ENCODE assay signal across 25 cellular contexts in genomic region chr14:97390031-97390729, GRCh38.
DNase-seq lines count a peak whose midpoint lies in the region; ATAC-seq and TF ChIP-seq lines count a peak whose summit lies in the region.
"Had no signal": no experiment of that assay in that cellular context is flagged by ENCODE, and none has a peak within 500 bp of the region (broad histone marks: within the 10 kb centered on the region; RNA-seq: fewer than 3 reads in every experiment).

No MANE protein-coding gene starts in this region.

- H3K4me3 ChIP-seq in mammary epithelial cell (replicated peaks in 1 of 3; ENCODE audit: insufficient read depth in 1 of 3, low read depth in 2 of 3, low read length in 3 of 3) (no peak overlapping the region), neural cell (ENCODE audit: low read length) (no peak overlapping the region), gastrocnemius medialis (no peak overlapping the region)
- H3K4me3 ChIP-seq: SJCRH30 had no signal

- no peak for TF ChIP-seq POLR2A in gastrocnemius medialis (IDR thresholded peaks at IDR 0.05)

- no peaks in the 10 kb centered on the region for H3K27me3 Mint-ChIP-seq in MCF 10A (ENCODE audit: insufficient read depth, unreplicated experiment)

- no peaks in the 10 kb centered on the region for H3K9me2 ChIP-seq in neural cell (ENCODE audit: insufficient read depth, low read length)

- H3K4me1 ChIP-seq in mammary epithelial cell (ENCODE audit: insufficient read depth, low read length) = no peaks in the 10 kb centered on the region
- H3K4me1 ChIP-seq in gastrocnemius medialis = no peaks in the 10 kb centered on the region
- H3K4me1 ChIP-seq: SJCRH30 had no signal

- intact Hi-C loops in MCF 10A (cut with micrococcal nuclease) (no loop called here), mammary epithelial cell (cut with micrococcal nuclease) (no loop called here), left ventricle myocardium superior (cut with micrococcal nuclease) (no loop called here), gastrocnemius medialis (cut with DNase I; ENCODE audit: low total_unique reads) (no loop called here)

- H3K9ac ChIP-seq in mammary epithelial cell (ENCODE audit: insufficient read depth, low read length) (no peak overlapping the region), neural cell (ENCODE audit: low read length) (no peak overlapping the region)

- H3K27ac Mint-ChIP-seq in MCF 10A (ENCODE audit: low read depth, unreplicated experiment) = no peak overlapping the region
- H3K27ac Mint-ChIP-seq: B cell; CD8-positive, alpha-beta T cell had no signal

- H4K20me1 ChIP-seq in mammary epithelial cell (ENCODE audit: insufficient read depth, low read length) (no peaks in the 10 kb centered on the region), neural cell (ENCODE audit: insufficient read depth) (no peaks in the 10 kb centered on the region)

- H3K27me3 ChIP-seq in mammary epithelial cell (ENCODE audit: insufficient read depth, low read length) (no peaks in the 10 kb centered on the region), neural cell (ENCODE audit: insufficient read depth, low read depth, low read length) (no peaks in the 10 kb centered on the region), gastrocnemius medialis (no peaks in the 10 kb centered on the region)
- H3K27me3 ChIP-seq: SJCRH30 had no signal

- TF ChIP-seq CTCF in MCF 10A (IDR thresholded peaks at IDR 0.05; ENCODE audit: unreplicated experiment) = no peak
- TF ChIP-seq CTCF in mammary epithelial cell (conservative IDR thresholded peaks at IDR 0.05 in 1 of 2, IDR thresholded peaks at IDR 0.05 in 1 of 2; ENCODE audit: extremely low read depth in 1 of 2, insufficient read depth in 1 of 2, low read depth in 1 of 2, low read length in 2 of 2) = no peak
- TF ChIP-seq CTCF in neural cell (IDR thresholded peaks at IDR 0.05; ENCODE audit: poor library complexity, severe bottlenecking) = no peak
- no peak for TF ChIP-seq CTCF in gastrocnemius medialis (IDR thresholded peaks at IDR 0.05 in 4 of 5, conservative IDR thresholded peaks at IDR 0.05 in 1 of 5)
- TF ChIP-seq CTCF in GM10266 (IDR thresholded peaks at IDR 0.05; ENCODE audit: control insufficient read depth, insufficient read depth, low read depth, missing control alignments) = no peak

- dilution Hi-C loops in mammary epithelial cell (cut with HindIII; ENCODE audit: low sequenced_read_pairs) = no loop called here

- CTCF ChIA-PET in MCF 10A (lab: Yijun Ruan, JAX) = interaction anchor here (0.6 kb wide), 1 partner anchor 281 kb away, joined by 3 read pairs; no protein-coding TSS in a partner anchor
- CTCF ChIA-PET in mammary epithelial cell (lab: Charles Lee; ENCODE audit: low non-redundant PET) = no interaction called here

- H3K9me3 Mint-ChIP-seq in MCF 10A (ENCODE audit: unreplicated experiment) = no peaks in the 10 kb centered on the region
- H3K9me3 Mint-ChIP-seq: CD8-positive, alpha-beta T cell had no signal

- ATAC-seq in left ventricle myocardium superior = peak; percentile 84
- ATAC-seq in gastrocnemius medialis = peak; percentile 24 to 52
- ATAC-seq: CD8-positive, alpha-beta T cell; HCT116 had no signal

- WGBS in mammary epithelial cell (ENCODE audit: low coverage, missing lambda C conversion rate) = 63% methylated on average over 5 of the region's 5 CpGs

- H2AFZ ChIP-seq in mammary epithelial cell (ENCODE audit: low read depth, low read length) (no peak overlapping the region), neural cell (ENCODE audit: low read depth, low read length) (no peak overlapping the region)

- TF ChIP-seq RAD21 in neural cell (conservative IDR thresholded peaks at IDR 0.05) = no peak

- H3K36me3 ChIP-seq in mammary epithelial cell (ENCODE audit: insufficient read depth, low read length) = no peaks in the 10 kb centered on the region
- no peaks in the 10 kb centered on the region for H3K36me3 ChIP-seq in neural cell (ENCODE audit: insufficient read depth, low read length)
- H3K36me3 ChIP-seq in gastrocnemius medialis = no peaks in the 10 kb centered on the region
- H3K36me3 ChIP-seq: SJCRH30 had no signal

- peak; percentile 10 for DNase-seq in MCF 10A (ENCODE audit: unreplicated experiment)
- no peak for DNase-seq in mammary epithelial cell
- no peak for DNase-seq in left ventricle myocardium superior
- DNase-seq in gastrocnemius medialis = peak; percentile 11 to 16
- no peak for DNase-seq in HK-2 (ENCODE audit: unreplicated experiment)
- no peak for DNase-seq in NCI-H2081 (lab: John Stamatoyannopoulos, UW)
- no peak for DNase-seq in GM10266 (ENCODE audit: extremely low spot score)
- DNase-seq: CD8-positive, alpha-beta T cell; DMS 273 treated with DMSO at 0.1 percent for 48 hours; DMS79; EL; GDM1; NCI-H1092 treated with DMSO at 0.1 percent for 48 hours; NCI-H1436; NCI-H187; NCI-H2171 treated with DMSO at 0.1 percent for 48 hours; NCI-H345; NCI-H524; NCI-H774; SJCRH30 had no signal

- H3K79me2 ChIP-seq in mammary epithelial cell (ENCODE audit: insufficient read depth, low read length) = no peaks in the 10 kb centered on the region
- no peaks in the 10 kb centered on the region for H3K79me2 ChIP-seq in neural cell (replicated peaks; ENCODE audit: insufficient read depth, low read length)

- POLR2A ChIA-PET in MCF 10A (lab: Yijun Ruan, JAX) = no interaction called here

- H3K4me2 ChIP-seq in mammary epithelial cell (ENCODE audit: insufficient read depth, low read depth, low read length) (no peak overlapping the region), neural cell (ENCODE audit: low read length) (no peak overlapping the region)

- no peak overlapping the region for H3K4me3 Mint-ChIP-seq in MCF 10A (ENCODE audit: unreplicated experiment)
- H3K4me3 Mint-ChIP-seq: B cell; CD8-positive, alpha-beta T cell had no signal

- TF ChIP-seq EP300 in neural cell (conservative IDR thresholded peaks at IDR 0.05; ENCODE audit: poor library complexity, severe bottlenecking) = no peak

- H3K36me3 Mint-ChIP-seq in MCF 10A (ENCODE audit: insufficient read depth, unreplicated experiment) = no peaks in the 10 kb centered on the region
- H3K36me3 Mint-ChIP-seq: CD8-positive, alpha-beta T cell had no signal

- H3F3A ChIP-seq in neural cell (ENCODE audit: insufficient read depth, low read length, poor library complexity, severe bottlenecking) = peaks cover 5% of the 10 kb centered on the region

- H3K4me1 Mint-ChIP-seq in MCF 10A (ENCODE audit: insufficient read depth, unreplicated experiment) = no peaks in the 10 kb centered on the region
- H3K4me1 Mint-ChIP-seq: B cell had no signal

- H3K9me3 ChIP-seq in mammary epithelial cell (replicated peaks; ENCODE audit: insufficient read depth, low read length) (peaks cover 17% of the 10 kb centered on the region), neural cell (ENCODE audit: low read length) (no peaks in the 10 kb centered on the region), gastrocnemius medialis (no peaks in the 10 kb centered on the region)
- H3K9me3 ChIP-seq: SJCRH30 had no signal

- no peak overlapping the region for H3K27ac ChIP-seq in mammary epithelial cell (ENCODE audit: insufficient read depth, low read depth, low read length)
- H3K27ac ChIP-seq in neural cell (ENCODE audit: low read length) = peak overlapping the region; percentile 91
- peak overlapping the region in 1 of 4 donors; percentile 2 for H3K27ac ChIP-seq in gastrocnemius medialis
- H3K27ac ChIP-seq: 22Rv1, C4-2B, SJCRH30 had no signal

- in situ Hi-C loops in mammary epithelial cell (cut with MboI; ENCODE audit: low sequenced_read_pairs in 2 of 2) = no loop called here
- in situ Hi-C loops in gastrocnemius medialis (cut with MboI; ENCODE audit: low sequenced_read_pairs in 4 of 4) = no loop called here

- BruUV-seq in MCF 10A (replicated peaks; lab: Mats Ljungman, UMichigan) (no TSS peak), mammary epithelial cell (replicated peaks; lab: Mats Ljungman, UMichigan) (no TSS peak)

TF ChIP-seq in neural cell, 6 proteins besides CTCF, POLR2A, EP300 and RAD21:
- TF ChIP-seq REST (IDR thresholded peaks at IDR 0.05; ENCODE audit: borderline replicate concordance) = no peak
TF ChIP-seq in neural cell: peak in this region for 0.

Comparison
In these comparisons a context has a peak if more than half of its experiments do, and no peak if none do; other contexts are left out.
1. DNase-seq: peak in MCF 10A (single experiment) and gastrocnemius medialis (2 of 2); none in mammary epithelial cell (single experiment), left ventricle myocardium superior (single experiment), HK-2 (single experiment), NCI-H2081 (0 of 2) and GM10266 (single experiment).